ENCODE assay signal across 8 cellular contexts in the genomic region with DNA sequence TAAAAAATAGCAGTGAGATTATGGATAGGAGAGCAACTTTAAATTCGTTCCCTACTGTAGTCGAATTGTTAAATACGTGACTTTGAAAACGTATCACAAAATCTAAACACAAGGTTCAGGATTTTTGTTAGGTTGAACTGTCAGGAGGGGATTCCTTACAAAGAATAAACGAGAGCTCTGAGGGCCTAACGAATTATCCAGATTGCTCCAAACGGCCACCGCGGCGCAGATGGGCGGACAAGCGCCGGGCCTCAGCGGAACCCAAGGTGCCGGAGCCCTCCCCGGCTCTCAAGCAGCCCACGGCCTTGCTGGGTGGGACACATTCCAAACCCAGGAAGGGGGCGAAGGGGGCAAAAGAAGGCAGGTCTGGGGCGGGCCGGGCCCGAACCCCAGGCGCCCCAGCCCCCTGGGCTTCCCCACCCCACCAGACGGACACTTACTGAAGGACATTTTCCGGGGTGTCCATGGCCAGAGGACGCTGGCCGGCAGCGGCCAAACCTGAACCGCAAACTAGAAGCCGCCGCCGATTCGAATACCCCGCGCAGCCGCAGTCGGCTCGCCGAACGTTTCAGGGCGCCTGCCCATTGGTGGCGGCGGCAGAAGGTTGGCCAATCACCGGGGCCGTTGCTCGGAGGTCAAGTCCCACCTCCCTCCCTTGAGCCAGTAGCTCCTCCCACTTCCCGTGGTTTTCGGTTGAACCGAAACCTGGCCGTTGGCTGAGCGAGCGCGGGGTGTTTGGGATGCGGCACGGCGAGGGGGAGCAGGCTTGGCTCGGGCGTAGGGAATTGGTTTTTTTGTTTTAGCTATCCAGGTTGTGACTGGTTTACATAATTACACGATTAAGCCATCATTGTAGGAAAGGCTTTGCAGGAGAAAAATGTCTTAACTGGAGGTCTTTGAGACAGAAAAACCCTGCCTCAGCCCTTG. TPM values are rescaled to one million over a fixed set of nuclear protein-coding genes. Genes with fewer than 3 reads are reported as not detected.
DNase-seq lines count a peak whose midpoint lies in the region; ATAC-seq, FAIRE-seq and TF ChIP-seq lines count a peak whose summit lies in the region.

Gene BUB1, minus strand, starts transcription at position 534 of the 927 bp plus-strand sequence. Its CDS starts 68 bp downstream, at position 466.

- no peaks in the 10 kb centered on the region for H4K20me1 ChIP-seq in mammary epithelial cell (ENCODE audit: insufficient read depth, low read length)

- H3K9me3 ChIP-seq in mammary epithelial cell (replicated peaks; ENCODE audit: insufficient read depth, low read length) (no peaks in the 10 kb centered on the region), iPS-20b (ENCODE audit: insufficient read depth, low read depth, low read length) (peaks cover 2% of the 10 kb centered on the region; the same call in 1 of the 2 replicates), small intestine (ENCODE audit: control insufficient read depth, low read depth) (no peaks in the 10 kb centered on the region)

- peak within 1 kb of the TSS; percentile 97 for H3K9ac ChIP-seq in mammary epithelial cell (ENCODE audit: insufficient read depth, low read length)
- peak within 1 kb of the TSS; percentile 92 for H3K9ac ChIP-seq in iPS-20b (ENCODE audit: low read depth, low read length)

- intact Hi-C loops in mammary epithelial cell (cut with micrococcal nuclease) = loop anchor here (1.0 to 2.0 kb wide), 2 partner anchors 37 to 78 kb away; no protein-coding TSS in a partner anchor

- FAIRE-seq in small intestine (lab: Jason Lieb, UNC) = no peak

- in situ Hi-C loops in mammary epithelial cell (cut with MboI; ENCODE audit: low sequenced_read_pairs in 2 of 2) = no loop called here

- H3K4me2 ChIP-seq in mammary epithelial cell (ENCODE audit: insufficient read depth, low read depth, low read length) = peak within 1 kb of the TSS; percentile 95

- H3K4me1 ChIP-seq in ACC112 (ENCODE audit: control insufficient read depth, insufficient read depth, low read length, unreplicated experiment) = peaks cover 19% of the 10 kb centered on the region
- peaks cover 27% of the 10 kb centered on the region for H3K4me1 ChIP-seq in mammary epithelial cell (ENCODE audit: insufficient read depth, low read length)
- peaks cover 22% of the 10 kb centered on the region; the same call in 1 of the 2 replicates for H3K4me1 ChIP-seq in iPS-20b (ENCODE audit: insufficient read depth, low read length)
- peaks cover 0 to 2% of the 10 kb centered on the region in 2 donors for H3K4me1 ChIP-seq in small intestine (ENCODE audit: control insufficient read depth in 2 of 2, insufficient read depth in 1 of 2, low read depth in 1 of 2, low read length in 1 of 2)

- H3K27ac ChIP-seq in ACC112 (ENCODE audit: low read depth, low read length) = peak within 1 kb of the TSS; percentile 63
- H3K27ac ChIP-seq in VCaP = peak within 1 kb of the TSS; percentile 90
- peak within 1 kb of the TSS; percentile 96 for H3K27ac ChIP-seq in mammary epithelial cell (ENCODE audit: insufficient read depth, low read depth, low read length)
- peak within 1 kb of the TSS; percentile 83 for H3K27ac ChIP-seq in iPS-20b (ENCODE audit: low read length)
- H3K27ac ChIP-seq in small intestine (ENCODE audit: low read depth in 1 of 2, low read length in 1 of 2) = peak within 1 kb of the TSS; percentile 70 to 91

- H3K36me3 ChIP-seq in ACC112 (ENCODE audit: insufficient read depth, low read length) (peaks cover 3% of the 10 kb centered on the region; the same call in 1 of the 2 replicates), mammary epithelial cell (ENCODE audit: insufficient read depth, low read length) (peaks cover 5% of the 10 kb centered on the region), iPS-20b (ENCODE audit: insufficient read depth, low read depth, low read length) (peaks cover 31% of the 10 kb centered on the region), small intestine (ENCODE audit: control insufficient read depth in 2 of 2, insufficient read depth in 2 of 2, low read length in 2 of 2) (no peaks in the 10 kb centered on the region)

- TF ChIP-seq CTCF in VCaP (conservative IDR thresholded peaks at IDR 0.05) (no peak), mammary epithelial cell (conservative IDR thresholded peaks at IDR 0.05 in 1 of 2, IDR thresholded peaks at IDR 0.05 in 1 of 2; ENCODE audit: extremely low read depth in 1 of 2, insufficient read depth in 1 of 2, low read depth in 1 of 2, low read length in 2 of 2) (no peak)

- DNase-seq in NCI-H2196 treated with DMSO at 0.1 percent for 48 hours (lab: John Stamatoyannopoulos, UW; ENCODE audit: unreplicated experiment) (peak; percentile 91), mammary epithelial cell (peak; percentile 95), small intestine (peak; percentile 98)

- peak within 1 kb of the TSS; percentile 77 for H2AFZ ChIP-seq in ACC112 (ENCODE audit: low read length, unreplicated experiment)
- peak within 1 kb of the TSS; percentile 95 for H2AFZ ChIP-seq in mammary epithelial cell (ENCODE audit: low read depth, low read length)

- ATAC-seq in GM18870 (IDR thresholded peaks at IDR 0.05; ENCODE audit: unreplicated experiment) (peak; percentile 47), HG03135 (IDR thresholded peaks at IDR 0.05; ENCODE audit: unreplicated experiment) (peak; percentile 72)

- CTCF ChIA-PET in mammary epithelial cell (lab: Charles Lee; ENCODE audit: low non-redundant PET) = interaction anchor here (0.6 kb wide), 1 partner anchor 77 kb away, joined by 6 read pairs; no protein-coding TSS in a partner anchor

- TSS peak; percentile 96 for BruUV-seq in mammary epithelial cell (replicated peaks; lab: Mats Ljungman, UMichigan)

- H3K79me2 ChIP-seq in ACC112 (ENCODE audit: control insufficient read depth, insufficient read depth, low read length, unreplicated experiment) (peaks cover 43% of the 10 kb centered on the region), mammary epithelial cell (ENCODE audit: insufficient read depth, low read length) (peaks cover 42% of the 10 kb centered on the region)

- H3K4me3 ChIP-seq in ACC112 (ENCODE audit: low read depth, low read length) = peak within 1 kb of the TSS; percentile 76
- H3K4me3 ChIP-seq in mammary epithelial cell (replicated peaks in 1 of 3; ENCODE audit: insufficient read depth in 1 of 3, low read depth in 2 of 3, low read length in 3 of 3) = peak within 1 kb of the TSS; percentile 76 to 96 (median 87)
- peak within 1 kb of the TSS; percentile 80 for H3K4me3 ChIP-seq in iPS-20b (ENCODE audit: low read length)
- peak within 1 kb of the TSS; percentile 54 to 84 for H3K4me3 ChIP-seq in small intestine (ENCODE audit: low read depth in 1 of 2, low read length in 2 of 2)

- 1% methylated on average over 26 of the region's 58 CpGs for WGBS in mammary epithelial cell (ENCODE audit: low coverage, missing lambda C conversion rate)
- WGBS in small intestine, 3 donors = 0% methylated on average over 57 to 58 of the region's 58 CpGs

- dilution Hi-C loops in mammary epithelial cell (cut with HindIII; ENCODE audit: low sequenced_read_pairs) = no loop called here

- H3K27me3 ChIP-seq in ACC112 (ENCODE audit: insufficient read depth, low read length) = no peaks in the 10 kb centered on the region; the same call in 1 of the 2 replicates
- H3K27me3 ChIP-seq in mammary epithelial cell (ENCODE audit: insufficient read depth, low read length) = no peaks in the 10 kb centered on the region
- 0 out of 2 replicates have a peak, but pooled peaks cover 5% of the 10 kb centered on the region for H3K27me3 ChIP-seq in iPS-20b (ENCODE audit: insufficient read depth, low read length)
- no peaks in the 10 kb centered on the region for H3K27me3 ChIP-seq in small intestine (ENCODE audit: control insufficient read depth in 2 of 2, insufficient read depth in 2 of 2, low read length in 2 of 2)

RNA-seq across cellular contexts. Expression of gene BUB1, which starts in this region (rescaled TPM):
- total RNA-seq in mammary epithelial cell = 10 to 100 TPM in 1 of 2 donors, 1 to 10 TPM in 1; 2.7 to 35.5 TPM
- polyA plus RNA-seq in mammary epithelial cell (34.0 TPM), small intestine (10 to 100 TPM in 1 of 3 donors, under 1 TPM in 2; 0.45 to 12.9 (median 0.81) TPM)
- polyA minus RNA-seq in mammary epithelial cell = 29.8 TPM

Comparison
In these comparisons a context has a peak if more than half of its experiments do, and no peak if none do; other contexts are left out.
1. Peak in every context shown above with its lines: DNase-seq, ATAC-seq, H3K4me3 ChIP-seq and H3K27ac ChIP-seq.